In the genomic region with DNA sequence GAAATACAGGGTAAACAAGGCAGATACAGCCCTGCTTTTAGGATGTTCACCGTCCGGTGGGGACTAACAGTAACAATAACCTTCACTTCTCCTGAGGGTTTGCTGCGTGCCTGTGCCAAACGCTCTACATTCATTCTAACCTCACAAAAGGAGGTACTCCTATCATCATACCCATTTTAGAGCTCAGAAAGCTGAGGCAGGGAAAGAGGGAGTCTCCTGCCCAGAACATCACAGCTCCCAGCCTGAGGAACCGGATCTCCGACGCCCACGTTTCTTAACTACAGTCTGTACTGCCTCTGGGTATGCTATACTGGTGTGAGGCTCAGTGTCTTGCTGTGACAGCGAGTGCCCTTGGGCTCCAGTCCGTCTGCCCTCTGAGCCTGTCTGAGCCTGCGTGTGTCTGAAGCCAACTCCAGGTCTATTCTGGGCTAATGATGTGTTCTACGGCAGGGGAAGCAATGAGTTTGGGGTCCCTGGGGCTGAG, we compare ENCODE assay signal across 9 cellular contexts. TPM values are rescaled to one million over a fixed set of nuclear protein-coding genes. Genes with fewer than 3 reads are reported as not detected.
DNase-seq lines count a peak whose midpoint lies in the region; ATAC-seq and TF ChIP-seq lines count a peak whose summit lies in the region.
"Had no signal": no experiment of that assay in that cellular context is flagged by ENCODE, and none has a peak within 500 bp of the region (broad histone marks: within the 10 kb centered on the region; RNA-seq: fewer than 3 reads in every experiment).

No MANE protein-coding gene starts in this region.

- H3K27ac Mint-ChIP-seq in CD4-positive, CD25-positive, alpha-beta regulatory T cell, result peak overlapping the region in 2 of 3 donors; percentile 79 to 97
- no peak overlapping the region for H3K27ac Mint-ChIP-seq in endothelial cell (ENCODE audit: unreplicated experiment)

- H3K4me3 ChIP-seq in CD4-positive, CD25-positive, alpha-beta regulatory T cell (ENCODE audit: low read depth, low read length), result peak overlapping the region; percentile 85
- H3K4me3 ChIP-seq in OCI-LY1 (ENCODE audit: low read depth, low read length, poor library complexity, severe bottlenecking) (peak overlapping the region; percentile 73), neural cell (ENCODE audit: low read length) (peak overlapping the region; percentile 87), prostate gland (no peak overlapping the region), SJCRH30 (no peak overlapping the region)

- H3K4me1 Mint-ChIP-seq in CD4-positive, CD25-positive, alpha-beta regulatory T cell, result peaks cover 11 to 57% (median 34%) of the 10 kb centered on the region in 4 donors
- peaks cover 32% of the 10 kb centered on the region for H3K4me1 Mint-ChIP-seq in endothelial cell (ENCODE audit: unreplicated experiment)

- H3K9me2 ChIP-seq in OCI-LY1 (ENCODE audit: low read depth, low read length) (no peaks in the 10 kb centered on the region), neural cell (ENCODE audit: insufficient read depth, low read length) (no peaks in the 10 kb centered on the region)

- H3K4me3 Mint-ChIP-seq in CD4-positive, CD25-positive, alpha-beta regulatory T cell, result peak overlapping the region; percentile 98 to 100 (median 98)
- H3K4me3 Mint-ChIP-seq in endothelial cell (ENCODE audit: unreplicated experiment), result peak overlapping the region; percentile 90

- TF ChIP-seq POLR2A in prostate gland (IDR thresholded peaks at IDR 0.05), result no peak

- H3K36me3 Mint-ChIP-seq in CD4-positive, CD25-positive, alpha-beta regulatory T cell, result peaks cover 3% of the 10 kb centered on the region
- H3K36me3 Mint-ChIP-seq in endothelial cell (ENCODE audit: low read depth, unreplicated experiment), result peaks cover 8% of the 10 kb centered on the region

- H2AFZ ChIP-seq in OCI-LY1 (ENCODE audit: low read length), result no peak overlapping the region
- no peak overlapping the region for H2AFZ ChIP-seq in neural cell (ENCODE audit: low read depth, low read length)

- H3K9ac ChIP-seq in OCI-LY1 (ENCODE audit: low read length) (peak overlapping the region; percentile 80), neural cell (ENCODE audit: low read length) (peak overlapping the region; percentile 82)

- H4K20me1 ChIP-seq in OCI-LY1 (ENCODE audit: insufficient read depth, low read length) (no peaks in the 10 kb centered on the region), neural cell (ENCODE audit: insufficient read depth) (no peaks in the 10 kb centered on the region)

- TF ChIP-seq CTCF in OCI-LY1 (IDR thresholded peaks at IDR 0.05; ENCODE audit: low read length) (no peak), endothelial cell (IDR thresholded peaks at IDR 0.05; ENCODE audit: unreplicated experiment) (no peak), neural cell (IDR thresholded peaks at IDR 0.05; ENCODE audit: poor library complexity, severe bottlenecking) (no peak), prostate gland (IDR thresholded peaks at IDR 0.05) (no peak)

- TF ChIP-seq EP300 in neural cell (conservative IDR thresholded peaks at IDR 0.05; ENCODE audit: poor library complexity, severe bottlenecking), result no peak

- no peaks in the 10 kb centered on the region for H3K27me3 ChIP-seq in CD4-positive, CD25-positive, alpha-beta regulatory T cell (ENCODE audit: control insufficient read depth, insufficient read depth, low read length)
- H3K27me3 ChIP-seq in OCI-LY1 (ENCODE audit: insufficient read depth, low read length), result no peaks in the 10 kb centered on the region
- no peaks in the 10 kb centered on the region for H3K27me3 ChIP-seq in neural cell (ENCODE audit: insufficient read depth, low read depth, low read length)
- no peaks in the 10 kb centered on the region for H3K27me3 ChIP-seq in prostate gland (replicated peaks; ENCODE audit: insufficient read depth)
- no peaks in the 10 kb centered on the region; the same call in 1 of the 2 replicates for H3K27me3 ChIP-seq in SJCRH30

- H3F3A ChIP-seq in OCI-LY1 (ENCODE audit: insufficient read depth, low read length) (no peaks in the 10 kb centered on the region), neural cell (ENCODE audit: insufficient read depth, low read length, poor library complexity, severe bottlenecking) (no peaks in the 10 kb centered on the region)

- H3K36me3 ChIP-seq in CD4-positive, CD25-positive, alpha-beta regulatory T cell (ENCODE audit: control insufficient read depth, insufficient read depth, low read length), result peaks cover 3% of the 10 kb centered on the region
- H3K36me3 ChIP-seq in OCI-LY1 (ENCODE audit: insufficient read depth, low read length), result peaks cover 6% of the 10 kb centered on the region; the same call in 1 of the 2 replicates
- no peaks in the 10 kb centered on the region for H3K36me3 ChIP-seq in neural cell (ENCODE audit: insufficient read depth, low read length)
- no peaks in the 10 kb centered on the region for H3K36me3 ChIP-seq in prostate gland
- H3K36me3 ChIP-seq in SJCRH30, result no peaks in the 10 kb centered on the region

- peaks cover 4% of the 10 kb centered on the region for H3K27me3 Mint-ChIP-seq in CD4-positive, CD25-positive, alpha-beta regulatory T cell
- peaks cover 16% of the 10 kb centered on the region for H3K27me3 Mint-ChIP-seq in endothelial cell (ENCODE audit: unreplicated experiment)

- intact Hi-C loops in prostate gland (cut with DNase I), result no loop called here

- 65% methylated on average over 12 of the region's 12 CpGs for WGBS in prostate gland

- H3K4me2 ChIP-seq in OCI-LY1 (ENCODE audit: low read length) (peak overlapping the region; percentile 79), neural cell (ENCODE audit: low read length) (peak overlapping the region; percentile 59)

- no peaks in the 10 kb centered on the region for H3K79me2 ChIP-seq in OCI-LY1 (ENCODE audit: insufficient read depth, low read length)
- no peaks in the 10 kb centered on the region for H3K79me2 ChIP-seq in neural cell (replicated peaks; ENCODE audit: insufficient read depth, low read length)

- no peaks in the 10 kb centered on the region for H3K9me3 Mint-ChIP-seq in CD4-positive, CD25-positive, alpha-beta regulatory T cell
- no peaks in the 10 kb centered on the region for H3K9me3 Mint-ChIP-seq in endothelial cell (ENCODE audit: unreplicated experiment)

- no peak for TF ChIP-seq RAD21 in neural cell (conservative IDR thresholded peaks at IDR 0.05)

- ATAC-seq in CD4-positive, CD25-positive, alpha-beta regulatory T cell (ENCODE audit: low read depth in 2 of 2), result no peak

- no peak overlapping the region for H3K27ac ChIP-seq in CD4-positive, CD25-positive, alpha-beta regulatory T cell (ENCODE audit: insufficient read depth, low read length, poor library complexity, severe bottlenecking)
- H3K27ac ChIP-seq in OCI-LY1 (ENCODE audit: low read depth, low read length, poor library complexity, severe bottlenecking), result peak overlapping the region; percentile 83
- H3K27ac ChIP-seq in neural cell (ENCODE audit: low read length), result peak overlapping the region; percentile 79
- H3K27ac ChIP-seq in prostate gland, result no peak overlapping the region
- H3K27ac ChIP-seq in SJCRH30, result no peak overlapping the region

- DNase-seq in CD4-positive, CD25-positive, alpha-beta regulatory T cell, result no peak
- DNase-seq in endothelial cell (ENCODE audit: low spot score), result no peak
- DNase-seq in NOMO-1 treated with DMSO at 0.1 percent for 48 hours (lab: John Stamatoyannopoulos, UW; ENCODE audit: unreplicated experiment), result no peak
- DNase-seq in retina, result no peak
- no peak for DNase-seq in prostate gland (ENCODE audit: low spot score)
- no peak for DNase-seq in SJCRH30
- DNase-seq: hippocampal formation had no signal

- peaks cover 45% of the 10 kb centered on the region for H3K4me1 ChIP-seq in CD4-positive, CD25-positive, alpha-beta regulatory T cell (ENCODE audit: control insufficient read depth, insufficient read depth, low read length, poor library complexity, severe bottlenecking)
- peaks cover 33% of the 10 kb centered on the region for H3K4me1 ChIP-seq in OCI-LY1 (ENCODE audit: insufficient read depth, low read length, severe bottlenecking)
- H3K4me1 ChIP-seq in prostate gland (replicated peaks), result no peaks in the 10 kb centered on the region
- no peaks in the 10 kb centered on the region for H3K4me1 ChIP-seq in SJCRH30

- H3K9me3 ChIP-seq in CD4-positive, CD25-positive, alpha-beta regulatory T cell (ENCODE audit: control insufficient read depth in 2 of 2, low read length in 2 of 2), result no peaks in the 10 kb centered on the region
- H3K9me3 ChIP-seq in OCI-LY1 (ENCODE audit: low read length), result no peaks in the 10 kb centered on the region
- H3K9me3 ChIP-seq in neural cell (ENCODE audit: low read length), result no peaks in the 10 kb centered on the region
- H3K9me3 ChIP-seq in prostate gland, result no peaks in the 10 kb centered on the region
- no peaks in the 10 kb centered on the region for H3K9me3 ChIP-seq in SJCRH30 (replicated peaks)

TF ChIP-seq in neural cell, 6 proteins besides CTCF, POLR2A, EP300 and RAD21 (continues in another document):
- no peak for TF ChIP-seq POLR2AphosphoS5 (IDR thresholded peaks at IDR 0.05)

RNA-seq across cellular contexts. Expression of a gene that starts 5.1 kb away (rescaled TPM):
- total RNA-seq in CD4-positive, CD25-positive, alpha-beta regulatory T cell, result 13.2 TPM
- 1 to 10 TPM; 3.0 to 7.1 (median 5.4) TPM for polyA plus RNA-seq in CD4-positive, CD25-positive, alpha-beta regulatory T cell
- total RNA-seq in endothelial cell (ENCODE audit: unreplicated experiment), result 5.5 TPM
- 19.1 and 24.7 TPM in 2 replicates for polyA plus RNA-seq in neural cell
- polyA minus RNA-seq in neural cell, result 26.5 and 30.9 TPM in 2 replicates
- total RNA-seq in prostate gland, result 10 to 100 TPM; 10.2 to 24.8 TPM
- total RNA-seq in SJCRH30 (2014; rRNA removed; shearing (Covaris generic)), result not detected in 2 replicates

RNA-seq across cellular contexts. Expression of a gene that starts 20.6 kb away (rescaled TPM):
- total RNA-seq in CD4-positive, CD25-positive, alpha-beta regulatory T cell, result not detected
- polyA plus RNA-seq in CD4-positive, CD25-positive, alpha-beta regulatory T cell, result under 1 TPM in 1 of 4 donors, not detected in 3; 0.28 TPM
- total RNA-seq in endothelial cell (ENCODE audit: unreplicated experiment) (not detected), prostate gland (1 to 10 TPM; 2.4 to 4.8 TPM)
- polyA plus RNA-seq in neural cell, result not detected in 2 replicates
- polyA minus RNA-seq in neural cell, result not detected in 2 replicates
- not detected in 2 replicates for total RNA-seq in SJCRH30 (2014; rRNA removed; shearing (Covaris generic))

RNA-seq across cellular contexts. Expression of a gene that starts 32.0 kb away (rescaled TPM):
- not detected for total RNA-seq in CD4-positive, CD25-positive, alpha-beta regulatory T cell
- polyA plus RNA-seq in CD4-positive, CD25-positive, alpha-beta regulatory T cell, result under 1 TPM in 2 of 4 donors, not detected in 2; 0.49 TPM
- total RNA-seq in endothelial cell (ENCODE audit: unreplicated experiment) (4.1 TPM), prostate gland (1 to 10 TPM; 3.4 to 9.4 TPM)
- not detected in 2 replicates for polyA plus RNA-seq in neural cell
- polyA minus RNA-seq in neural cell, result not detected in 2 replicates
- total RNA-seq in SJCRH30 (2014; rRNA removed; shearing (Covaris generic)), result not detected in 2 replicates

Comparison
In these comparisons a context has a peak if more than half of its experiments do, and no peak if none do; other contexts are left out.
1. H3K27ac ChIP-seq: peak in OCI-LY1 (single experiment) and neural cell (single experiment); none in CD4-positive, CD25-positive, alpha-beta regulatory T cell (single experiment), prostate gland (0 of 2) and SJCRH30 (single experiment).
2. H3K4me3 ChIP-seq: peak in CD4-positive, CD25-positive, alpha-beta regulatory T cell (single experiment), OCI-LY1 (single experiment) and neural cell (single experiment); none in prostate gland (0 of 2) and SJCRH30 (single experiment).